1 cellular context compared by ENCODE assay signal in the genomic region with DNA sequence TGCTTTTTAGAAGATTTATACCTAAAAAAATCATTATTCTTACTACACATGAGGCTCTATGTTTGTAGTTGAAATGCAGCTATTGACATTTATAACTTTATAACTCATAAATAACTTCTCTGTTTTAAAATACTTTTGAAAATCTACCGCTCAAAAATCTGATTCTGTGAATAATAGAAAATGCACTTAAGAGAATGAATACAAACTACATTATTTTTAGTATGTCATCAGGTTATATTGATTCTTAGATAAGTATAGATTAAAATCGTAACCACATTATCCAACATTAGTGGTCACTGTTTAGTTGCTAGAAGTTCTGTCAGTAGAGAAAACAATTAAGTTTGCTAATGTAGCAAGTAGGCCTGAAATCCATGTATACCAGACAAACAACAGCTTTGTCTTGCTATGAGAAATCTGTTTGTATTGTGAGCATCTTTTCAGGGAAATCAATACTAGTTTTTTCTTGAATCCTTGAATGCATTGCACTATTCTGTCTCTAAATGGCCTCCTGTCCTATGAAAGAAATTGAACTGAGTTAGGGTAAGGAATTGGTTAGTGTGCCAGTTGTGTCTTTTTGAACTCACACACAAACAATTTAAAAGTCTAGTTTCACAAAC.
TF ChIP-seq lines count a peak whose summit lies in the region.

No MANE protein-coding gene starts in this region.

TF ChIP-seq in SK-N-SH, 30 proteins besides CTCF, POLR2A, EP300 and RAD21:
- TF ChIP-seq CHD2 (IDR thresholded peaks at IDR 0.05; ENCODE audit: low read length, partially characterized antibody) (no peak), MEF2A (IDR thresholded peaks at IDR 0.05; ENCODE audit: borderline replicate concordance, low read depth) (peak; percentile 11; the same call in 1 of the 2 replicates)
